In genomic region chr20:60729119-60729900, GRCh38 we compare ENCODE assay signal across 24 cellular contexts.
"Had no signal": no experiment of that assay in that cellular context is flagged by ENCODE, and none has a peak within 500 bp of the region (broad histone marks: within the 10 kb centered on the region; RNA-seq: fewer than 3 reads in every experiment).

No MANE protein-coding gene starts in this region.

- DNase-seq: activated CD4-positive, alpha-beta T cell treated with anti-CD3 and anti-CD28 coated beads for 1 hour; activated CD4-positive, alpha-beta T cell treated with anti-CD3 and anti-CD28 coated beads, Interleukin-2, amount 50 U/mL, for 1 hour; activated CD8-positive, alpha-beta T cell treated with anti-CD3 and anti-CD28 coated beads, Interleukin-2, amount 10 ng/mL, durations not matched to agents 7 days and 5 days; activated gamma-delta T cell; activated naive CD4-positive, alpha-beta T cell treated with anti-CD3 and anti-CD28 coated beads, Interleukin-2, amount 50 U/mL, for 16 hours; activated naive CD8-positive, alpha-beta T cell treated with anti-CD3 and anti-CD28 coated beads, Interleukin-2, amount 50 U/mL, for 24 hours; aorta; caudate nucleus; effector CD4-positive, alpha-beta T cell; erythroblast; foreskin fibroblast; heart right ventricle; kidney glomerular epithelial cell; left ventricle myocardium inferior; naive thymus-derived CD8-positive, alpha-beta T cell; stimulated activated CD4-positive, alpha-beta T cell treated with anti-CD3 and anti-CD28 coated beads, Interleukin-4, amount 100 ng/mL, for 24 hours; stimulated activated naive CD4-positive, alpha-beta T cell treated with Interleukin-2 at 50 U/mL for 16 hours; upper lobe of left lung had no signal

- H3K27ac ChIP-seq: heart right ventricle, left ventricle myocardium inferior, right atrium auricular region, upper lobe of left lung had no signal

- H3K36me3 Mint-ChIP-seq: brain, mesothelial cell of epicardium had no signal

- H3K4me1 Mint-ChIP-seq: activated naive CD8-positive, alpha-beta T cell treated with anti-CD3 and anti-CD28 coated beads, Interleukin-2, amount 50 U/mL, for 24 hours; brain; mesothelial cell of epicardium; naive thymus-derived CD8-positive, alpha-beta T cell had no signal

- ATAC-seq: activated CD8-positive, alpha-beta T cell treated with anti-CD3 and anti-CD28 coated beads, Interleukin-2, amount 10 ng/mL, durations not matched to agents 7 days and 5 days; activated naive CD8-positive, alpha-beta T cell treated with anti-CD3 and anti-CD28 coated beads, Interleukin-2, amount 50 U/mL, for 24 hours; heart right ventricle; naive thymus-derived CD8-positive, alpha-beta T cell had no signal

- H3K4me1 ChIP-seq: heart right ventricle, left ventricle myocardium inferior, right atrium auricular region, upper lobe of left lung had no signal

- H3K4me3 ChIP-seq: heart right ventricle, left ventricle myocardium inferior, right atrium auricular region, upper lobe of left lung had no signal

- H3K4me3 Mint-ChIP-seq: activated CD8-positive, alpha-beta T cell treated with anti-CD3 and anti-CD28 coated beads, Interleukin-2, amount 10 ng/mL, durations not matched to agents 7 days and 5 days; activated naive CD8-positive, alpha-beta T cell treated with anti-CD3 and anti-CD28 coated beads, Interleukin-2, amount 50 U/mL, for 24 hours; activated T-helper 1 cell treated with anti-CD3 and anti-CD28 coated beads, Interleukin-12 subunit alpha, Interleukin-12 subunit beta, Interleukin-2, Interleukin-4 antibody, amounts not matched to agents 30 ng/mL and 10 ng/mL and 1 ng/mL, durations not matched to agents 14 hours and 24 hours and 36 hours; brain; dendritic cell treated with granulocyte-macrophage colony-stimulating factor and Interleukin-4, amounts not matched to agents 40 ng/mL and 50 ng/mL, for 4 days; mesothelial cell of epicardium; naive thymus-derived CD8-positive, alpha-beta T cell had no signal

- H3K27ac Mint-ChIP-seq: activated CD8-positive, alpha-beta T cell treated with anti-CD3 and anti-CD28 coated beads, Interleukin-2, amount 10 ng/mL, durations not matched to agents 7 days and 5 days; activated naive CD8-positive, alpha-beta T cell treated with anti-CD3 and anti-CD28 coated beads, Interleukin-2, amount 50 U/mL, for 24 hours; activated T-helper 1 cell treated with anti-CD3 and anti-CD28 coated beads, Interleukin-12 subunit alpha, Interleukin-12 subunit beta, Interleukin-2, Interleukin-4 antibody, amounts not matched to agents 30 ng/mL and 10 ng/mL and 1 ng/mL, durations not matched to agents 14 hours and 24 hours and 36 hours; brain; dendritic cell treated with granulocyte-macrophage colony-stimulating factor and Interleukin-4, amounts not matched to agents 40 ng/mL and 50 ng/mL, for 4 days; mesothelial cell of epicardium; naive thymus-derived CD8-positive, alpha-beta T cell; progenitor cell of endocrine pancreas had no signal

- H3K27me3 ChIP-seq: right atrium auricular region, upper lobe of left lung had no signal

- H3K36me3 ChIP-seq: heart right ventricle, left ventricle myocardium inferior, right atrium auricular region, upper lobe of left lung had no signal

- H3K9me3 Mint-ChIP-seq: dendritic cell treated with granulocyte-macrophage colony-stimulating factor and Interleukin-4, amounts not matched to agents 40 ng/mL and 50 ng/mL, for 4 days had no signal

- H3K27me3 Mint-ChIP-seq: dendritic cell treated with granulocyte-macrophage colony-stimulating factor and Interleukin-4, amounts not matched to agents 40 ng/mL and 50 ng/mL, for 4 days had no signal

- H3K9me3 ChIP-seq: right atrium auricular region, upper lobe of left lung had no signal
